Comparison of ENCODE assay signal across 10 cellular contexts in genomic region chr3:127799476-127800222, GRCh38. TPM values are rescaled to one million over a fixed set of nuclear protein-coding genes. Genes with fewer than 3 reads are reported as not detected.
DNase-seq lines count a peak whose midpoint lies in the region; ATAC-seq and TF ChIP-seq lines count a peak whose summit lies in the region.
"Had no signal": no experiment of that assay in that cellular context is flagged by ENCODE, and none has a peak within 500 bp of the region (broad histone marks: within the 10 kb centered on the region; RNA-seq: fewer than 3 reads in every experiment).

No MANE protein-coding gene starts in this region.

- POLR2A ChIA-PET in AG04450 (lab: Yijun Ruan, JAX): interaction anchor here (1.0 to 1.2 kb wide), 3 partner anchors 23 to 261 kb away, joined by 3 read pairs; partner anchors contain the start of gene MGLL

- peak; percentile 80 for DNase-seq in AG04450 (ENCODE audit: low read depth, low spot score)
- DNase-seq in HPDE6-E6E7 (ENCODE audit: extremely low spot score): peak; percentile 88
- DNase-seq in astrocyte of the spinal cord (ENCODE audit: low read depth, low spot score): peak; percentile 90
- peak; percentile 82 for DNase-seq in kidney glomerular epithelial cell (lab: John Stamatoyannopoulos, UW)
- no peak for DNase-seq in SJCRH30
- no peak for DNase-seq in epidermal melanocyte (ENCODE audit: insufficient read length, low spot score)
- DNase-seq in NCI-H1105 (lab: John Stamatoyannopoulos, UW): no peak
- DNase-seq: stimulated activated CD4-positive, alpha-beta T cell treated with anti-CD3 and anti-CD28 coated beads, Interleukin-4, amount 100 ng/mL, for 24 hours had no signal

- TF ChIP-seq CTCF in AG04450 (IDR thresholded peaks at IDR 0.05; ENCODE audit: low read depth, low read length): no peak
- TF ChIP-seq CTCF in astrocyte of the spinal cord (IDR thresholded peaks at IDR 0.05; ENCODE audit: low read depth, low read length): no peak

- CTCF ChIA-PET in AG04450 (lab: Charles Lee): interaction anchor here (1.7 kb wide), 1 partner anchor 103 kb away, joined by 3 read pairs; no protein-coding TSS in a partner anchor

- H3K27me3 ChIP-seq in AG04450 (ENCODE audit: control insufficient read depth, insufficient read depth, low read length): no peaks in the 10 kb centered on the region
- H3K27me3 ChIP-seq in SJCRH30: no peaks in the 10 kb centered on the region
- H3K27me3 ChIP-seq: upper lobe of left lung had no signal

- H3K4me1 ChIP-seq in SJCRH30: no peaks in the 10 kb centered on the region

- in situ Hi-C loops in astrocyte of the spinal cord (cut with HindIII; ENCODE audit: low sequenced_read_pairs): no loop called here

- H3K4me3 ChIP-seq in AG04450 (ENCODE audit: low read depth, low read length) (no peak overlapping the region), astrocyte of the spinal cord (ENCODE audit: low read depth, low read length) (no peak overlapping the region), SJCRH30 (no peak overlapping the region)
- H3K4me3 ChIP-seq: upper lobe of left lung had no signal

- peak overlapping the region; percentile 87 for H3K27ac ChIP-seq in AG04450 (ENCODE audit: low read depth, low read length)
- H3K27ac ChIP-seq in SJCRH30: no peak overlapping the region
- H3K27ac ChIP-seq: upper lobe of left lung had no signal

- peaks cover 10% of the 10 kb centered on the region for H3K36me3 ChIP-seq in SJCRH30

- H3K9me3 ChIP-seq in AG04450 (ENCODE audit: control insufficient read depth, insufficient read depth, low read length) (no peaks in the 10 kb centered on the region), SJCRH30 (replicated peaks) (no peaks in the 10 kb centered on the region)
- H3K9me3 ChIP-seq: upper lobe of left lung had no signal

- no peak for ATAC-seq in HG03571 (IDR thresholded peaks at IDR 0.05; ENCODE audit: unreplicated experiment)

RNA-seq across cellular contexts. Expression of gene MGLL, which starts 22.7 kb away (rescaled TPM):
- polyA plus RNA-seq in AG04450 (2011; rRNA removed): 49.1 and 51.5 TPM in 2 replicates
- polyA minus RNA-seq in AG04450 (2011; rRNA and poly(A)+ RNA removed): 67.4 and 85.4 TPM in 2 replicates
- total RNA-seq in SJCRH30 (2014; rRNA removed; shearing (Covaris generic)): 32.6 and 41.7 TPM in 2 replicates

Comparison
In these comparisons a context has a peak if more than half of its experiments do, and no peak if none do; other contexts are left out.
1. DNase-seq: peak in AG04450 (single experiment), HPDE6-E6E7 (single experiment), astrocyte of the spinal cord (single experiment) and kidney glomerular epithelial cell (single experiment); none in SJCRH30 (0 of 2), epidermal melanocyte (single experiment) and NCI-H1105 (single experiment).